Comparison of ENCODE assay signal across 15 cellular contexts in the genomic region with DNA sequence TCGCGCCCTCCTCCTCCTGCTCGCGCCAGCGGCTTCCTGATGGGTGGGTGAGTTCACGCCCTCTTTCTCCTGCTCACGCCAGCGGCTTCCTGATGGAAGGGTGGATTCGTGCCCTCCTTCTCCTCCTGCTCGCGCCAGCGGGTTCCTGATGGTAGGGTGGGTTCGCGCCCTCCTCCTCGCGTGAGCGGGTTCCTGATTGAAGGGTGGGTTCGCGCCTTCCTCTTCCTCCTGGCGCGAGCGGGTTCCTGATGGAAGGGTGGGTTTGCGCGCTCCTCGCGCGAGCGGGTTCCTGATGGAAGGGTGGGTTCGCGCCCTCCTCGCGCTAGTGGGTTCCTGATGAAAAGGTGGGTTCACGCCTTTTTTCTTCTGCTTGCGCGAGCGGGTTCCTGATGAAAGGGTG.
DNase-seq lines count a peak whose midpoint lies in the region; ATAC-seq and TF ChIP-seq lines count a peak whose summit lies in the region.
"Had no signal": no experiment of that assay in that cellular context is flagged by ENCODE, and none has a peak within 500 bp of the region (broad histone marks: within the 10 kb centered on the region; RNA-seq: fewer than 3 reads in every experiment).

No MANE protein-coding gene starts in this region.

- H3K27ac Mint-ChIP-seq in Calu3 (ENCODE audit: unreplicated experiment) = peak overlapping the region; percentile 32
- H3K27ac Mint-ChIP-seq in activated T-helper 17 cell treated with anti-CD3 and anti-CD28 coated beads, Interleukin-2, amount 50 U/mL, for 72 hours = no peak overlapping the region
- H3K27ac Mint-ChIP-seq: CD4-positive, CD25-positive, alpha-beta regulatory T cell had no signal

- no peaks in the 10 kb centered on the region for H3K9me3 ChIP-seq in testis
- H3K9me3 ChIP-seq: BE2C, HAP-1 had no signal

- no peak overlapping the region for H3K27ac ChIP-seq in testis

- H3K4me1 ChIP-seq in testis = peaks cover 15% of the 10 kb centered on the region
- H3K4me1 ChIP-seq: BE2C, HAP-1 had no signal

- peaks cover 3% of the 10 kb centered on the region for H3K9me3 Mint-ChIP-seq in Calu3 (ENCODE audit: low read depth, unreplicated experiment)
- peaks cover 4% of the 10 kb centered on the region for H3K9me3 Mint-ChIP-seq in activated T-helper 17 cell treated with anti-CD3 and anti-CD28 coated beads, Interleukin-2, amount 50 U/mL, for 72 hours

- DNase-seq in Calu3 (no peak), fibroblast of villous mesenchyme (ENCODE audit: low read depth) (no peak), testis (no peak), mucosa of gallbladder (ENCODE audit: low spot score) (no peak), left colon (no peak), foreskin melanocyte (no peak)
- DNase-seq: 8988T; BE2C; C1 segment of cervical spinal cord; CD4-positive, CD25-positive, alpha-beta regulatory T cell; CD8-positive, alpha-beta memory T cell; COR-L47 had no signal

- WGBS in testis, 2 donors = 78 to 81% methylated on average over 36 of the region's 36 CpGs

- H3K4me3 ChIP-seq in fibroblast of villous mesenchyme (ENCODE audit: low read depth, low read length) (peak overlapping the region; percentile 7), testis (peak overlapping the region; percentile 27 to 36)
- H3K4me3 ChIP-seq: HAP-1 had no signal

- no peaks in the 10 kb centered on the region for H3K27me3 Mint-ChIP-seq in Calu3 (ENCODE audit: unreplicated experiment)
- no peaks in the 10 kb centered on the region for H3K27me3 Mint-ChIP-seq in activated T-helper 17 cell treated with anti-CD3 and anti-CD28 coated beads, Interleukin-2, amount 50 U/mL, for 72 hours
- H3K27me3 Mint-ChIP-seq: CD4-positive, CD25-positive, alpha-beta regulatory T cell; CD8-positive, alpha-beta memory T cell had no signal

- no peaks in the 10 kb centered on the region for H3K27me3 ChIP-seq in testis
- H3K27me3 ChIP-seq: BE2C had no signal

- no peak overlapping the region for H3K4me3 Mint-ChIP-seq in Calu3 (ENCODE audit: low read depth, unreplicated experiment)
- peak overlapping the region; percentile 22 for H3K4me3 Mint-ChIP-seq in activated T-helper 17 cell treated with anti-CD3 and anti-CD28 coated beads, Interleukin-2, amount 50 U/mL, for 72 hours
- H3K4me3 Mint-ChIP-seq: CD8-positive, alpha-beta memory T cell had no signal

- H3K36me3 ChIP-seq in testis (ENCODE audit: low read depth, missing control alignments) = no peaks in the 10 kb centered on the region
- H3K36me3 ChIP-seq: BE2C, HAP-1 had no signal

- TF ChIP-seq CTCF in Calu3 (IDR thresholded peaks at IDR 0.05; ENCODE audit: unreplicated experiment) (no peak), fibroblast of villous mesenchyme (IDR thresholded peaks at IDR 0.05; ENCODE audit: insufficient read depth, low read depth, low read length) (no peak), testis (IDR thresholded peaks at IDR 0.05) (no peak)

- ATAC-seq in activated T-helper 17 cell treated with anti-CD3 and anti-CD28 coated beads, Interleukin-2, amount 50 U/mL, for 72 hours (replicated peaks) = no peak
- no peak for ATAC-seq in left colon
- ATAC-seq: HepG2 had no signal

- no peak for TF ChIP-seq POLR2A in testis (IDR thresholded peaks at IDR 0.05)

- no TSS peak for BruUV-seq in Calu3 (replicated peaks; lab: Mats Ljungman, UMichigan)

- intact Hi-C loops in Calu3 (cut with micrococcal nuclease; ENCODE audit: unreplicated experiment) = no loop called here
- intact Hi-C loops in testis (cut with DNase I; ENCODE audit: low total_unique reads) = no loop called here
- intact Hi-C loops in left colon (cut with DNase I, micrococcal nuclease) = no loop called here

- peaks cover 20% of the 10 kb centered on the region for H3K36me3 Mint-ChIP-seq in Calu3 (ENCODE audit: insufficient read depth, unreplicated experiment)
- H3K36me3 Mint-ChIP-seq in activated T-helper 17 cell treated with anti-CD3 and anti-CD28 coated beads, Interleukin-2, amount 50 U/mL, for 72 hours (ENCODE audit: low read depth) = peaks cover 21% of the 10 kb centered on the region

- H3K4me1 Mint-ChIP-seq in Calu3 (ENCODE audit: low read depth, unreplicated experiment) = peaks cover 55% of the 10 kb centered on the region
- H3K4me1 Mint-ChIP-seq in activated T-helper 17 cell treated with anti-CD3 and anti-CD28 coated beads, Interleukin-2, amount 50 U/mL, for 72 hours = peaks cover 40% of the 10 kb centered on the region

- CTCF ChIA-PET in Calu3 (lab: Charles Lee) = no interaction called here
